Comparison of ENCODE assay signal across 8 cellular contexts in the genomic region with DNA sequence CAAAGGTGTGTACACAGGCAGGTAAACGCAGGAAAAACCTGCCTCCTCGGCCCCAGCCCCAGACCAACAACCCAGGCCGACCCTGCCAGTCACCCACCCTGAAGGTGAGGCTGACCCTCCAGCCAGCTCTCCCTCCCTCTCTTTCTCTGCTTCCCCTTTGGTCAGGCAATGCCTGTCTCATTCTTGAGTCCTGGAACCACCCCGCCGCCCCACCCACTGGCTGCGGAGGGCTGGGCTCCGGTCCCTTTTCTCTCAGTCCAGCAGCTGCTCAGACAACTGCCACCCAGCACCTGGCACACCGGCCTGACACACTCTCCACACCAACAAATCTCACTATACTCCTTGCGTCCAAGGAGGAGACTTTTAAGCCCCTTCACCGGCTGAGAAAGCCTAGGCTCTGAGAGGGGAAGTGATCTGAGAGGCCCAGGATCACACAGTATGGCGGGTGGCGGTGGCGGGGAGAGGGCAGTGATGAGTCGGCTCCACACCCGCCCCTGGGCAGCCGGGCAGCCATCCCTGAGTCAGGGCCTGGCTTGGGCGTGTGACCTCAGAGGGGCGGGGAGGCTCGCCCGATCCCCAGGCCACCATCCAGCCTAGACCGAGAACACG. TPM values are rescaled to one million over a fixed set of nuclear protein-coding genes. Genes with fewer than 3 reads are reported as not detected.
DNase-seq lines count a peak whose midpoint lies in the region; ATAC-seq and TF ChIP-seq lines count a peak whose summit lies in the region.

No MANE protein-coding gene starts in this region.

- intact Hi-C loops in HCT116 (cut with micrococcal nuclease): no loop called here

- peak; percentile 54 for ATAC-seq in HCT116

- H3K4me3 ChIP-seq in HCT116 (replicated peaks in 1 of 2; ENCODE audit: low read depth in 1 of 2, low read length in 2 of 2): peak overlapping the region; percentile 87 to 92

- peak overlapping the region; percentile 97 for H3K27ac Mint-ChIP-seq in mesothelial cell of epicardium

- no TSS peak for BruUV-seq in HCT116 (replicated peaks; lab: Mats Ljungman, UMichigan)

- peaks cover 33 to 43% of the 10 kb centered on the region in 2 experiments for H3K4me1 ChIP-seq in HCT116 (ENCODE audit: control insufficient read depth in 1 of 2, insufficient read depth in 2 of 2, low read length in 2 of 2)

- peaks cover 12 to 27% of the 10 kb centered on the region in 2 experiments for H3K36me3 ChIP-seq in HCT116 (ENCODE audit: control insufficient read depth in 1 of 2, insufficient read depth in 2 of 2, low read length in 2 of 2)

- DNase-seq in DMS53 (lab: John Stamatoyannopoulos, UW): peak; percentile 82
- DNase-seq in HCT116 (ENCODE audit: low read depth, low spot score): no peak
- DNase-seq in NCI-H69 (lab: John Stamatoyannopoulos, UW): peak; percentile 34
- DNase-seq in activated T-cell treated with anti-CD3 and anti-CD28 coated beads for 24 hours (ENCODE audit: low read depth): peak; percentile 11
- no peak for DNase-seq in epithelial cell of prostate (ENCODE audit: low read depth, low spot score)
- peak in 1 of 2 experiments; percentile 57 for DNase-seq in mesothelial cell of epicardium (ENCODE audit: low spot score in 2 of 2, unreplicated experiment in 2 of 2)
- DNase-seq in stimulated activated naive CD4-positive, alpha-beta T cell treated with Interleukin-2 at 50 U/mL for 16 hours (lab: John Stamatoyannopoulos, UW): peak; percentile 50
- no peak for DNase-seq in cerebellar nuclear complex (lab: John Stamatoyannopoulos, UW)

- H3K4me3 Mint-ChIP-seq in mesothelial cell of epicardium: peak overlapping the region; percentile 93

- H3K9ac ChIP-seq in HCT116 (ENCODE audit: low read length): peak overlapping the region; percentile 94

- H3K27ac ChIP-seq in HCT116 (ENCODE audit: low read depth, low read length): peak overlapping the region; percentile 96
- H3K27ac ChIP-seq in epithelial cell of prostate: peak overlapping the region; percentile 99

- CTCF ChIA-PET in HCT116 (lab: Charles Lee): no interaction called here

- no peaks in the 10 kb centered on the region for H3K9me3 Mint-ChIP-seq in mesothelial cell of epicardium

- TF ChIP-seq CTCF in HCT116 (IDR thresholded peaks at IDR 0.05 in 2 of 3, conservative IDR thresholded peaks at IDR 0.05 in 1 of 3; ENCODE audit: borderline replicate concordance in 1 of 3, insufficient read depth in 1 of 3, low read depth in 2 of 3, low read length in 2 of 3) (no peak), mesothelial cell of epicardium (IDR thresholded peaks at IDR 0.05; ENCODE audit: unreplicated experiment) (no peak)

- H3K9me3 ChIP-seq in HCT116 (ENCODE audit: control insufficient read depth in 1 of 2, insufficient read depth in 1 of 2, low read depth in 1 of 2, low read length in 2 of 2): no peaks in the 10 kb centered on the region

- H3K4me1 Mint-ChIP-seq in mesothelial cell of epicardium: peaks cover 29% of the 10 kb centered on the region

- H3K79me2 ChIP-seq in HCT116 (ENCODE audit: insufficient read depth, low read length): peaks cover 56% of the 10 kb centered on the region

- H3K36me3 Mint-ChIP-seq in mesothelial cell of epicardium: peaks cover 6% of the 10 kb centered on the region

- RAD21 ChIA-PET in HCT116 (lab: Charles Lee; ENCODE audit: low non-redundant PET in 1 of 2, low total read pairs in 2 of 2, uncharacterized antibody in 2 of 2, unreplicated experiment in 2 of 2): no interaction called here

- H3K27me3 ChIP-seq in HCT116 (ENCODE audit: insufficient read depth, low read length): no peaks in the 10 kb centered on the region

- TF ChIP-seq POLR2A in HCT116 (IDR thresholded peaks at IDR 0.05; ENCODE audit: borderline replicate concordance, extremely low read depth, insufficient read depth, insufficient read length): no peak

- TF ChIP-seq RAD21 in HCT116 (IDR thresholded peaks at IDR 0.05; ENCODE audit: low read depth): no peak

- no peaks in the 10 kb centered on the region for H3K9me2 ChIP-seq in HCT116 (ENCODE audit: insufficient read depth)

- no peaks in the 10 kb centered on the region for H3K27me3 Mint-ChIP-seq in mesothelial cell of epicardium (ENCODE audit: low read depth)

- POLR2A ChIA-PET in HCT116 (lab: Charles Lee): no interaction called here

- H4K20me1 ChIP-seq in HCT116 (ENCODE audit: insufficient read depth): no peaks in the 10 kb centered on the region

- no peak overlapping the region for H2AFZ ChIP-seq in HCT116 (ENCODE audit: low read depth, low read length, poor library complexity, severe bottlenecking)

- H3K4me2 ChIP-seq in HCT116 (ENCODE audit: low read length): peak overlapping the region; percentile 88

TF ChIP-seq in HCT116, 20 proteins besides CTCF, POLR2A, EP300 and RAD21:
- TF ChIP-seq EZH2 (IDR thresholded peaks at IDR 0.05) (no peak), JUND (IDR thresholded peaks at IDR 0.05) (no peak), TCF7L2 (IDR thresholded peaks at IDR 0.05; ENCODE audit: borderline replicate concordance, extremely low read depth, insufficient read depth, insufficient read length) (no peak), CBX3 (IDR thresholded peaks at IDR 0.05; ENCODE audit: low read depth) (no peak), ELF1 (IDR thresholded peaks at IDR 0.05; ENCODE audit: borderline replicate concordance, low read depth) (no peak), SIN3A (IDR thresholded peaks at IDR 0.05; ENCODE audit: low read depth) (no peak), YY1 (IDR thresholded peaks at IDR 0.05; ENCODE audit: extremely low read depth, insufficient replicate concordance, low read depth, low read length) (peak; percentile 53), MAX (IDR thresholded peaks at IDR 0.05) (peak; percentile 29; the same call in 1 of the 2 replicates), POLR2AphosphoS5 (IDR thresholded peaks at IDR 0.05; ENCODE audit: low read depth, low read length) (peak; percentile 64; the same call in 1 of the 2 replicates), EGR1 (IDR thresholded peaks at IDR 0.05; ENCODE audit: low read depth) (no peak)
- TF ChIP-seq, protein P1, sequence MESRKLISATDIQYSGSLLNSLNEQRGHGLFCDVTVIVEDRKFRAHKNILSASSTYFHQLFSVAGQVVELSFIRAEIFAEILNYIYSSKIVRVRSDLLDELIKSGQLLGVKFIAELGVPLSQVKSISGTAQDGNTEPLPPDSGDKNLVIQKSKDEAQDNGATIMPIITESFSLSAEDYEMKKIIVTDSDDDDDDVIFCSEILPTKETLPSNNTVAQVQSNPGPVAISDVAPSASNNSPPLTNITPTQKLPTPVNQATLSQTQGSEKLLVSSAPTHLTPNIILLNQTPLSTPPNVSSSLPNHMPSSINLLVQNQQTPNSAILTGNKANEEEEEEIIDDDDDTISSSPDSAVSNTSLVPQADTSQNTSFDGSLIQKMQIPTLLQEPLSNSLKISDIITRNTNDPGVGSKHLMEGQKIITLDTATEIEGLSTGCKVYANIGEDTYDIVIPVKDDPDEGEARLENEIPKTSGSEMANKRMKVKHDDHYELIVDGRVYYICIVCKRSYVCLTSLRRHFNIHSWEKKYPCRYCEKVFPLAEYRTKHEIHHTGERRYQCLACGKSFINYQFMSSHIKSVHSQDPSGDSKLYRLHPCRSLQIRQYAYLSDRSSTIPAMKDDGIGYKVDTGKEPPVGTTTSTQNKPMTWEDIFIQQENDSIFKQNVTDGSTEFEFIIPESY (IDR thresholded peaks at IDR 0.05; ENCODE audit: extremely low read depth, insufficient replicate concordance, low read length): no peak

RNA-seq across cellular contexts. Expression of gene FLII, which starts 0.7 kb away (rescaled TPM):
- total RNA-seq in HCT116 (2021; ENCODE audit: unreplicated experiment): 264 TPM
- polyA plus RNA-seq in HCT116 (2012): 312 and 354 TPM in 2 replicates
- total RNA-seq in mesothelial cell of epicardium: 190 to 202 TPM (median 199 TPM) in 3 replicates

RNA-seq across cellular contexts. Expression of gene MIEF2, which starts 2.6 kb away (rescaled TPM):
- 9.3 TPM for total RNA-seq in HCT116 (2021; ENCODE audit: unreplicated experiment)
- polyA plus RNA-seq in HCT116 (2012): 7.3 and 9.9 TPM in 2 replicates
- 22.5 to 25.2 TPM (median 23.8 TPM) in 3 replicates for total RNA-seq in mesothelial cell of epicardium

RNA-seq across cellular contexts. Expression of gene LLGL1, which starts 32.4 kb away (rescaled TPM):
- total RNA-seq in HCT116 (2021; ENCODE audit: unreplicated experiment) (44.3 TPM), mesothelial cell of epicardium (70.8 to 72.5 TPM (median 72.1 TPM) in 3 replicates)
- polyA plus RNA-seq in HCT116 (2012): 31.7 and 34.1 TPM in 2 replicates

RNA-seq across cellular contexts. Expression of gene TOP3A, which starts 56.9 kb away (rescaled TPM):
- total RNA-seq in HCT116 (2021; ENCODE audit: unreplicated experiment) (48.8 TPM), mesothelial cell of epicardium (59.0 to 61.0 TPM (median 59.1 TPM) in 3 replicates)
- polyA plus RNA-seq in HCT116 (2012): 17.7 and 24.2 TPM in 2 replicates

RNA-seq across cellular contexts. Expression of gene SMCR8, which starts 57.2 kb away (rescaled TPM):
- total RNA-seq in HCT116 (2021; ENCODE audit: unreplicated experiment) (12.7 TPM), mesothelial cell of epicardium (18.2 to 19.3 TPM (median 18.4 TPM) in 3 replicates)
- polyA plus RNA-seq in HCT116 (2012): 6.7 and 7.2 TPM in 2 replicates

Comparison
In these comparisons a context has a peak if more than half of its experiments do, and no peak if none do; other contexts are left out.
1. DNase-seq: peak in DMS53 (single experiment), NCI-H69 (single experiment), activated T-cell treated with anti-CD3 and anti-CD28 coated beads for 24 hours (single experiment) and stimulated activated naive CD4-positive, alpha-beta T cell treated with Interleukin-2 at 50 U/mL for 16 hours (single experiment); none in HCT116 (single experiment), epithelial cell of prostate (single experiment) and cerebellar nuclear complex (0 of 2).